Comparison of ENCODE assay signal across 8 cellular contexts in the genomic region with DNA sequence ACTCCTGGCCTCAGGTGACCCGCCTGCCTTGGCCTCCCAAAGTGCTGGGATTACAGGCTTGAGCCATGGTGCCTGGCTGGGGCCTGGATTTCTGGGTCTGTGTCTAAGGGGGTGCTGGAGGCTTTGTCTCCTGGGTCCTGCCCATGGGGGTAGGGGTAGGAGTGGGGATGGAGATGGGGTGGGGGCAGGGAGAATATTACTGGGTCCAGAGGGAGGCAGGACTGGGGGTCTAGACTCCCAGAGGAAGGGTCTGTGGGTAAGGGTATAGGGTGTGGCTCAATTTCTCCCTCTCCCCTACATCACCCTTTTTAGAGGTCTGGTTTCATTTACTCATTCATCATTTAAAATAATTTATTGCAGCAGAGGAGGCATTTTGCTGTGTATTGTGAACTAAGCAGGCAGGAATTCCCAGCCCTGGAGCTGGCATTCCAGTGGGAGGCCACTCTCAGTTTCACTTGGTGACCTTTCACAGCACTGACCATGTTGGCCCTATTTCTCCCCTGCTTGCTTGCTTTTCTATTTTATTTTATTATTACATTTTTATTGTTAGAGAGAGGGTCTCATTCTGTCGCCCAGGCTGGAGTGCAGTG. TPM values are rescaled to one million over a fixed set of nuclear protein-coding genes. Genes with fewer than 3 reads are reported as not detected.
DNase-seq lines count a peak whose midpoint lies in the region; ATAC-seq and TF ChIP-seq lines count a peak whose summit lies in the region.

No MANE protein-coding gene starts in this region.

- peak overlapping the region; percentile 84; the same call in 1 of the 2 replicates for H3K4me3 ChIP-seq in LNCaP clone FGC (ENCODE audit: low read depth, low read length)
- peak overlapping the region; percentile 84 for H3K4me3 ChIP-seq in naive thymus-derived CD4-positive, alpha-beta T cell (ENCODE audit: low read length)

- H3K9me3 ChIP-seq in CD4-positive, alpha-beta T cell (ENCODE audit: control insufficient read depth, low read length) = no peaks in the 10 kb centered on the region
- H3K9me3 ChIP-seq in naive thymus-derived CD4-positive, alpha-beta T cell (ENCODE audit: control insufficient read depth in 2 of 3, low read length in 3 of 3) = no peaks in the 10 kb centered on the region

- POLR2A ChIA-PET in CD4-positive, alpha-beta T cell (lab: Charles Lee) = interaction anchor here (0.8 to 2.6 kb wide), 5 partner anchors 25 to 253 kb away, joined by 3 to 24 read pairs (median 4); a partner anchor contains a TSS
- POLR2A ChIA-PET in naive thymus-derived CD4-positive, alpha-beta T cell (lab: Charles Lee) = interaction anchor here (0.6 to 2.1 kb wide), 8 partner anchors 8 to 272 kb away, joined by 4 to 23 read pairs (median 6); no protein-coding TSS in a partner anchor

- no peaks in the 10 kb centered on the region for H3K27me3 Mint-ChIP-seq in CD4-positive, alpha-beta T cell
- no peaks in the 10 kb centered on the region for H3K27me3 Mint-ChIP-seq in central memory CD8-positive, alpha-beta T cell
- no peaks in the 10 kb centered on the region for H3K27me3 Mint-ChIP-seq in naive thymus-derived CD4-positive, alpha-beta T cell

- no peaks in the 10 kb centered on the region for H3K9me3 Mint-ChIP-seq in CD4-positive, alpha-beta T cell
- no peaks in the 10 kb centered on the region for H3K9me3 Mint-ChIP-seq in central memory CD8-positive, alpha-beta T cell
- peaks cover 0 to 3% (median 0%) of the 10 kb centered on the region in 11 donors for H3K9me3 Mint-ChIP-seq in naive thymus-derived CD4-positive, alpha-beta T cell

- ATAC-seq in CD4-positive, alpha-beta T cell (ENCODE audit: poor library complexity) = no peak
- no peak for ATAC-seq in central memory CD8-positive, alpha-beta T cell (replicated peaks; ENCODE audit: extremely low read depth, poor library complexity, severe bottlenecking)
- ATAC-seq in naive thymus-derived CD4-positive, alpha-beta T cell = no peak
- no peak for ATAC-seq in sciatic nerve

- intact Hi-C loops in CD4-positive, alpha-beta T cell (cut with DNase I, micrococcal nuclease) = no loop called here
- intact Hi-C loops in naive thymus-derived CD4-positive, alpha-beta T cell (cut with micrococcal nuclease) = loop anchor here in 1 of 2 donors (5.0 kb wide), 1 partner anchor 689 kb away; no protein-coding TSS in a partner anchor
- intact Hi-C loops in sciatic nerve (cut with DNase I) = no loop called here

- peak overlapping the region; percentile 100 for H3K4me3 Mint-ChIP-seq in CD4-positive, alpha-beta T cell
- peak overlapping the region; percentile 100 for H3K4me3 Mint-ChIP-seq in central memory CD8-positive, alpha-beta T cell
- peak overlapping the region; percentile 83 to 100 (median 96) for H3K4me3 Mint-ChIP-seq in naive thymus-derived CD4-positive, alpha-beta T cell

- H3K36me3 ChIP-seq in naive thymus-derived CD4-positive, alpha-beta T cell (ENCODE audit: control insufficient read depth in 2 of 3, insufficient read depth in 3 of 3, low read length in 3 of 3) = peaks cover 0 to 22% (median 4%) of the 10 kb centered on the region in 3 experiments

- no peak for DNase-seq in CD4-positive, alpha-beta T cell
- no peak for DNase-seq in LNCaP clone FGC (ENCODE audit: low read depth)
- DNase-seq in central memory CD8-positive, alpha-beta T cell (ENCODE audit: low spot score in 2 of 2) = no peak
- DNase-seq in naive thymus-derived CD4-positive, alpha-beta T cell = no peak
- DNase-seq in sciatic nerve (ENCODE audit: low spot score) = no peak
- DNase-seq in dermis blood vessel endothelial cell = no peak
- DNase-seq in stimulated activated CD4-positive, alpha-beta T cell treated with anti-CD3 and anti-CD28 coated beads, Interleukin-2, amount 100 ng/mL, for 48 hours = no peak
- no peak for DNase-seq in activated CD8-positive, alpha-beta memory T cell treated with anti-CD3 and anti-CD28 coated beads for 24 hours

- CTCF ChIA-PET in CD4-positive, alpha-beta T cell (lab: Charles Lee) = interaction anchor here (0.6 to 1.4 kb wide), 2 partner anchors 30 to 31 kb away, joined by 3 read pairs; no protein-coding TSS in a partner anchor
- CTCF ChIA-PET in naive thymus-derived CD4-positive, alpha-beta T cell (lab: Charles Lee) = interaction anchor here (0.6 to 1.2 kb wide), 4 partner anchors 21 to 695 kb away, joined by 3 to 8 read pairs (median 4); no protein-coding TSS in a partner anchor

- H3K4me1 ChIP-seq in naive thymus-derived CD4-positive, alpha-beta T cell (ENCODE audit: control insufficient read depth in 2 of 2, insufficient read depth in 2 of 2, low read length in 2 of 2) = peaks cover 39 to 49% of the 10 kb centered on the region in 2 donors

- peaks cover 37% of the 10 kb centered on the region for H3K36me3 Mint-ChIP-seq in CD4-positive, alpha-beta T cell (ENCODE audit: low read depth)
- peaks cover 46% of the 10 kb centered on the region for H3K36me3 Mint-ChIP-seq in central memory CD8-positive, alpha-beta T cell (ENCODE audit: insufficient read depth)
- H3K36me3 Mint-ChIP-seq in naive thymus-derived CD4-positive, alpha-beta T cell = peaks cover 0 to 14% (median 3%) of the 10 kb centered on the region in 5 donors

- H3K27ac ChIP-seq in CD4-positive, alpha-beta T cell (ENCODE audit: low read depth, low read length) = peak overlapping the region; percentile 100
- peak overlapping the region; percentile 100 for H3K27ac ChIP-seq in naive thymus-derived CD4-positive, alpha-beta T cell (ENCODE audit: low read depth, low read length)

- peaks cover 60% of the 10 kb centered on the region for H3K4me1 Mint-ChIP-seq in CD4-positive, alpha-beta T cell (ENCODE audit: low read depth)
- peaks cover 67% of the 10 kb centered on the region for H3K4me1 Mint-ChIP-seq in central memory CD8-positive, alpha-beta T cell
- H3K4me1 Mint-ChIP-seq in naive thymus-derived CD4-positive, alpha-beta T cell = peaks cover 35 to 66% (median 47%) of the 10 kb centered on the region in 7 donors

- H3K27me3 ChIP-seq in CD4-positive, alpha-beta T cell (ENCODE audit: control insufficient read depth, insufficient read depth, low read length) = no peaks in the 10 kb centered on the region
- H3K27me3 ChIP-seq in naive thymus-derived CD4-positive, alpha-beta T cell (ENCODE audit: control insufficient read depth in 2 of 2, insufficient read depth in 2 of 2, low read length in 2 of 2) = no peaks in the 10 kb centered on the region

- H3K27ac Mint-ChIP-seq in CD4-positive, alpha-beta T cell = peak overlapping the region; percentile 92
- H3K27ac Mint-ChIP-seq in central memory CD8-positive, alpha-beta T cell (ENCODE audit: low read depth) = peak overlapping the region; percentile 99
- H3K27ac Mint-ChIP-seq in naive thymus-derived CD4-positive, alpha-beta T cell = peak overlapping the region; percentile 92 to 98 (median 97)

- TF ChIP-seq CTCF in CD4-positive, alpha-beta T cell (IDR thresholded peaks at IDR 0.05) = no peak
- TF ChIP-seq CTCF in LNCaP clone FGC (IDR thresholded peaks at IDR 0.05; ENCODE audit: control insufficient read depth, extremely low read depth, insufficient read depth) = no peak

RNA-seq across cellular contexts. Expression of a gene that starts 0.8 kb away (rescaled TPM):
- total RNA-seq in CD4-positive, alpha-beta T cell = 10 to 100 TPM; 26.5 to 30.1 TPM
- 100 to 1,000 TPM in 1 of 5 experiments, 10 to 100 TPM in 4; 47.8 to 116 (median 57.0) TPM for total RNA-seq in naive thymus-derived CD4-positive, alpha-beta T cell
- polyA plus RNA-seq in naive thymus-derived CD4-positive, alpha-beta T cell = 1 to 10 TPM; 2.4 to 6.5 TPM
- total RNA-seq in sciatic nerve (39.3 TPM), dermis blood vessel endothelial cell (2.7 and 3.2 TPM in 2 replicates)

RNA-seq across cellular contexts. Expression of a gene that starts 1.2 kb away (rescaled TPM):
- total RNA-seq in CD4-positive, alpha-beta T cell = 10 to 100 TPM; 72.4 to 78.6 TPM
- total RNA-seq in naive thymus-derived CD4-positive, alpha-beta T cell = 100 to 1,000 TPM in 3 of 5 experiments, 10 to 100 TPM in 2; 57.4 to 117 (median 113) TPM
- polyA plus RNA-seq in naive thymus-derived CD4-positive, alpha-beta T cell = 100 to 1,000 TPM; 879 to 895 TPM
- 14.3 TPM for total RNA-seq in sciatic nerve
- total RNA-seq in dermis blood vessel endothelial cell = 0.19 TPM in 1 of 2 replicates, not detected in the other

RNA-seq across cellular contexts. Expression of a gene that starts 6.9 kb away (rescaled TPM):
- 1 to 10 TPM; 6.0 to 7.6 TPM for total RNA-seq in CD4-positive, alpha-beta T cell
- total RNA-seq in naive thymus-derived CD4-positive, alpha-beta T cell = 100 to 1,000 TPM in 1 of 5 experiments, 10 to 100 TPM in 3, not detected in 1; 15.1 to 428 (median 35.6) TPM
- 1 to 10 TPM; 2.3 to 3.7 TPM for polyA plus RNA-seq in naive thymus-derived CD4-positive, alpha-beta T cell
- total RNA-seq in sciatic nerve (104 TPM), dermis blood vessel endothelial cell (not detected in 2 replicates)

RNA-seq across cellular contexts. Expression of a gene that starts 32.8 kb away (rescaled TPM):
- not detected for total RNA-seq in CD4-positive, alpha-beta T cell
- total RNA-seq in naive thymus-derived CD4-positive, alpha-beta T cell = 1 to 10 TPM in 1 of 5 experiments, not detected in 4; 2.4 TPM
- not detected for polyA plus RNA-seq in naive thymus-derived CD4-positive, alpha-beta T cell
- 14.1 TPM for total RNA-seq in sciatic nerve
- total RNA-seq in dermis blood vessel endothelial cell = 1.9 and 2.5 TPM in 2 replicates

RNA-seq across cellular contexts. Expression of a gene that starts 35.0 kb away (rescaled TPM):
- 1 to 10 TPM; 4.2 to 4.5 TPM for total RNA-seq in CD4-positive, alpha-beta T cell
- 10 to 100 TPM in 3 of 5 experiments, 1 to 10 TPM in 2; 5.7 to 14.9 (median 11.6) TPM for total RNA-seq in naive thymus-derived CD4-positive, alpha-beta T cell
- 1 to 10 TPM; 1.2 to 2.4 TPM for polyA plus RNA-seq in naive thymus-derived CD4-positive, alpha-beta T cell
- total RNA-seq in sciatic nerve (13.1 TPM), dermis blood vessel endothelial cell (3.6 and 3.7 TPM in 2 replicates)

Comparison
In these comparisons a context has a peak if more than half of its experiments do, and no peak if none do; other contexts are left out.
1. RNA of a gene that starts 1.2 kb away (total RNA-seq): 57.4 to 117 TPM in naive thymus-derived CD4-positive, alpha-beta T cell, 72.4 to 78.6 TPM in CD4-positive, alpha-beta T cell and 14.3 TPM in sciatic nerve (single experiment); 0.19 TPM in dermis blood vessel endothelial cell; every median in the first group is over 10 times any median in the second.
2. Peak in every context shown above with its lines, with median percentiles within 50 percentile points of each other: H3K27ac Mint-ChIP-seq and H3K4me3 Mint-ChIP-seq.